In the genomic region with DNA sequence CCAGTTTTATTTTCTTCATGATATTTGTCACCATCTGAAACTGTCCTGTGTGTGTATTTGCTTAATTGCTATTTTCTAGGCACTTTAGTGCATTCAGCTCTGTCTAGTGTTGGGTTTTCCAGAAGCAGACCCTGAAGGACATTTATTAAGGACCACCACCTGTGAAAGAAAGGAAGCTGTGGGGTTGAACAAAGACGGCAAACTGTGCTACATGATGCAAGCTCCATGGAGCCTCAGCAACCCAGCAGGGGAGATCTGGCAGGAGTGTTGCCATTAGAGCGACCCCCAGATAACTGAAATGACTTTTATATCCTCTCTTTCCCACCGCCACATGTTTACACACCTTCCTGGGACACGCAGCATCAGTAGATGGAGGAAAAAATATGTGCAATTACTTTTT, we compare ENCODE assay signal across 18 cellular contexts.
"Had no signal": no experiment of that assay in that cellular context is flagged by ENCODE, and none has a peak within 500 bp of the region (broad histone marks: within the 10 kb centered on the region; RNA-seq: fewer than 3 reads in every experiment).

No MANE protein-coding gene starts in this region.

- DNase-seq: effector memory CD8-positive, alpha-beta T cell; gastrocnemius medialis; heart right ventricle; hypothalamus; islet precursor cell; natural killer cell; psoas muscle; retina; right lobe of liver; stimulated activated CD4-positive, alpha-beta T cell treated with anti-CD3 and anti-CD28 coated beads, Interleukin-4, amount 100 ng/mL, for 1 hour; stimulated activated CD8-positive, alpha-beta memory T cell treated with anti-CD3 and anti-CD28 coated beads, Interleukin-4, amount 100 ng/mL, for 48 hours; stimulated activated naive CD8-positive, alpha-beta T cell treated with anti-CD3 and anti-CD28 coated beads, Interleukin-15, amount 100 ng/mL, for 72 hours; testis; upper lobe of right lung had no signal

- H3K9me3 ChIP-seq: gastrocnemius medialis, psoas muscle, right lobe of liver, testis, upper lobe of right lung, vagina had no signal

- H3K4me3 ChIP-seq: esophagus muscularis mucosa, gastrocnemius medialis, heart right ventricle, psoas muscle, right lobe of liver, testis, tibial nerve, upper lobe of right lung, vagina had no signal

- H3K27ac ChIP-seq: epithelial cell of prostate, esophagus muscularis mucosa, gastrocnemius medialis, heart right ventricle, psoas muscle, right lobe of liver, testis, tibial nerve, upper lobe of right lung, vagina had no signal

- H3K27me3 ChIP-seq: esophagus muscularis mucosa, gastrocnemius medialis, heart right ventricle, right lobe of liver, testis, tibial nerve, upper lobe of right lung, vagina had no signal

- H3K36me3 ChIP-seq: esophagus muscularis mucosa, gastrocnemius medialis, heart right ventricle, right lobe of liver, tibial nerve, upper lobe of right lung, vagina had no signal
